Comparison of ENCODE assay signal across 8 cellular contexts in the genomic region with DNA sequence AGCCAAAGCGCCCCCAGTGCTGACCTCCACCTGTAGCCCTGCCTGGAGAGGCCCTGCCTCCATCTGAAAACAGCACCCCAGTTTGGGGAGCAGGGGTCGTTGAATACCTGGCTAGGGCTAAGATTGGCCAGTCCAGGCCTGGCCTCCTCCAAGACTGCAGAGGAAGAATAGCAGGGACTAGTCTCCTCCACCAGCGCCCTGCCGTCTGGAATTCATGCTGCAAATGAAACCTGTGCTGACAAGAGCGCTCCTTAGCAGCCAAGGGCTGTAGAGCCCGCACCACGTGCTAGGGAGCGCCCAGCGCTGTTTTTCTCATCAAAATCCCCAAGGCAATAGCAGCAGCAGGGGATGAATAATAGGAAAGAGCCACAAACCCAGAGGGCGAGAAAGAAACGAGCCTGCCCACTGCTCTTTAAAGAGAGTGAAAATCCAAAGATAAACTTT. TPM values are rescaled to one million over a fixed set of nuclear protein-coding genes. Genes with fewer than 3 reads are reported as not detected.
A peak's percentile ranks its signal among the peaks of the same experiment; 100 is the strongest.
DNase-seq lines count a peak whose midpoint lies in the region; ATAC-seq, FAIRE-seq and TF ChIP-seq lines count a peak whose summit lies in the region.
"Had no signal": no experiment of that assay in that cellular context is flagged by ENCODE, and none has a peak within 500 bp of the region (broad histone marks: within the 10 kb centered on the region; RNA-seq: fewer than 3 reads in every experiment).

No MANE protein-coding gene starts in this region.

- H4K20me1 ChIP-seq in GM12878 (ENCODE audit: control insufficient read depth, insufficient read depth), result no peaks in the 10 kb centered on the region

- no peaks in the 10 kb centered on the region for H3K4me1 ChIP-seq in GM12878 (ENCODE audit: control insufficient read depth, insufficient read depth, low read length)

- CTCF ChIA-PET in GM12878 (lab: Yijun Ruan, JAX), result no interaction called here

- TF ChIP-seq POLR2A in GM12878 (IDR thresholded peaks at IDR 0.05; ENCODE audit: low read depth, low read length), result no peak

- 31% methylated on average over 11 of the region's 11 CpGs for WGBS in GM12878 (ENCODE audit: insufficient coverage, insufficient replicate concordance, low lambda C conversion rate, missing lambda C conversion rate)

- in situ Hi-C loops in GM12878 (cut with MboI), result no loop called here

- H3K4me3 ChIP-seq in GM12878, result no peak overlapping the region

- POLR2A ChIA-PET in GM12878 (lab: Charles Lee), result no interaction called here

- H2AFZ ChIP-seq in GM12878 (ENCODE audit: control insufficient read depth, low read depth, low read length), result no peak overlapping the region

- DNase-seq in ELF-1 (ENCODE audit: low read depth, low spot score) (peak; percentile 94), NCI-H128 (lab: John Stamatoyannopoulos, UW; ENCODE audit: unreplicated experiment) (peak; percentile 19), GM12878 (ENCODE audit: low read depth, low spot score) (no peak), islet precursor cell (peak; percentile 95), stromal cell of bone marrow (ENCODE audit: low read depth) (peak; percentile 25), substantia nigra (lab: John Stamatoyannopoulos, UW) (no peak)

- peaks cover 24 to 31% of the 10 kb centered on the region in 2 experiments for H3K27me3 ChIP-seq in GM12878 (replicated peaks in 1 of 2; ENCODE audit: control insufficient read depth in 2 of 2, insufficient read depth in 2 of 2, low read length in 1 of 2)

- ATAC-seq in GM12878 (no peak), GM21528 (IDR thresholded peaks at IDR 0.05; ENCODE audit: low FRiP score, unreplicated experiment) (no peak)

- no peak overlapping the region for H3K9ac ChIP-seq in GM12878 (ENCODE audit: control insufficient read depth, insufficient read depth, low read length)

- H3K4me2 ChIP-seq in GM12878 (ENCODE audit: control insufficient read depth, insufficient read depth), result no peak overlapping the region

- TF ChIP-seq EP300 in GM12878 (IDR thresholded peaks at IDR 0.05; ENCODE audit: borderline replicate concordance in 1 of 2, control insufficient read depth in 1 of 2, low read depth in 2 of 2, low read length in 2 of 2), result no peak

- no peak for TF ChIP-seq RAD21 in GM12878 (IDR thresholded peaks at IDR 0.05; ENCODE audit: insufficient read depth, low read depth, low read length)

- RAD21 ChIA-PET in GM12878 (lab: Charles Lee; ENCODE audit: unreplicated experiment), result no interaction called here

- SMC1A ChIA-PET in GM12878 (lab: Charles Lee; ENCODE audit: uncharacterized antibody, unreplicated experiment), result no interaction called here

- no peak for FAIRE-seq in GM12878 (lab: Jason Lieb, UNC)

- BruUV-seq in GM12878 (replicated peaks; lab: Mats Ljungman, UMichigan), result no TSS peak

- H3K27ac ChIP-seq in GM12878 (ENCODE audit: control insufficient read depth, insufficient read depth) (no peak overlapping the region), substantia nigra (ENCODE audit: low read depth, low read length, poor library complexity, severe bottlenecking) (no peak overlapping the region)

- intact Hi-C loops in GM12878 (cut with micrococcal nuclease; ENCODE audit: unreplicated experiment), result no loop called here

- H3K36me3 ChIP-seq in GM12878 (ENCODE audit: control insufficient read depth in 2 of 2, insufficient read depth in 2 of 2, low read length in 1 of 2), result no peaks in the 10 kb centered on the region

- no peaks in the 10 kb centered on the region for H3K79me2 ChIP-seq in GM12878 (ENCODE audit: control insufficient read depth, insufficient read depth, low read length)

- no peaks in the 10 kb centered on the region for H3K9me3 ChIP-seq in GM12878 (replicated peaks; ENCODE audit: control insufficient read depth, insufficient read depth, low read length)

- no peak for TF ChIP-seq CTCF in GM12878 (IDR thresholded peaks at IDR 0.05 in 2 of 3, conservative IDR thresholded peaks at IDR 0.05 in 1 of 3; ENCODE audit: control insufficient read depth in 2 of 3, extremely low read depth in 1 of 3, insufficient read depth in 1 of 3, low read depth in 3 of 3, low read length in 3 of 3)

TF ChIP-seq in GM12878, 131 proteins besides CTCF, POLR2A, EP300 and RAD21:
- TF ChIP-seq ZBTB11 (CRISPR knock-in tag; IDR thresholded peaks at IDR 0.05), result no peak
- TF ChIP-seq EZH2 (IDR thresholded peaks at IDR 0.05; ENCODE audit: borderline replicate concordance, control insufficient read depth, low read depth, low read length), result peak; percentile 40; the same call in 1 of the 2 replicates
TF ChIP-seq in GM12878: peak in this region for 1.

RNA-seq across cellular contexts. Expression of gene COL2A1, which starts 3.4 kb away (rescaled TPM):
- not detected in 2 replicates for total RNA-seq in GM12878 (2013; cell fraction: nucleolus; rRNA removed)
- total RNA-seq in GM12878 (2014; rRNA removed), result 0.27 and 0.28 TPM in 2 replicates
- 0.09 and 0.13 TPM in 2 replicates for total RNA-seq in GM12878 (2014; rRNA removed; fragmentation: Illumina TruSeq; extraction: Trizol)
- 0.66 and 0.67 TPM in 2 replicates for total RNA-seq in GM12878 (2021)
- polyA plus RNA-seq in GM12878 (2011; ENCODE audit: low read depth), result 0.12 TPM
- polyA plus RNA-seq in GM12878 (2011; rRNA removed), result not detected in 2 replicates
- 0.02 TPM in 1 of 2 replicates, not detected in the other for polyA plus RNA-seq in GM12878 (2011; cell fraction: cytosol; rRNA removed)
- polyA plus RNA-seq in GM12878 (2011; cell fraction: nucleus; rRNA removed), result 0.07 and 0.13 TPM in 2 replicates
- 0.12 and 0.13 TPM in 2 replicates for polyA plus RNA-seq in GM12878 (2012)
- polyA plus RNA-seq in GM12878 (2014; fragmentation: Illumina TruSeq; extraction: Trizol), result 0.12 and 0.25 TPM in 2 replicates
- under 1 TPM; 0.06 to 0.09 TPM for polyA plus RNA-seq in GM12878 (2014; fragmentation: Nextera tagmentation; extraction: Ambion mirVana)
- polyA plus RNA-seq in GM12878 (2014; rRNA removed), result 0.33 and 0.65 TPM in 2 replicates
- under 1 TPM; 0.19 TPM for polyA plus RNA-seq in GM12878 (2016; fragmentation: Nextera tagmentation; extraction: Ambion mirVana)
- not detected in 2 replicates for polyA minus RNA-seq in GM12878 (2011; rRNA and poly(A)+ RNA removed)
- polyA minus RNA-seq in GM12878 (2011; cell fraction: cytosol; rRNA and poly(A)+ RNA removed), result not detected in 2 replicates
- polyA minus RNA-seq in GM12878 (2011; cell fraction: nucleus; rRNA and poly(A)+ RNA removed), result not detected in 2 replicates
- total RNA-seq: subcutaneous adipose tissue had no signal

RNA-seq across cellular contexts. Expression of gene TMEM106C, which starts 37.5 kb away (rescaled TPM):
- total RNA-seq in GM12878 (2013; cell fraction: nucleolus; rRNA removed), result 105 and 120 TPM in 2 replicates
- total RNA-seq in GM12878 (2014; rRNA removed), result 106 TPM in 2 replicates
- total RNA-seq in GM12878 (2014; rRNA removed; fragmentation: Illumina TruSeq; extraction: Trizol), result 97.4 and 101 TPM in 2 replicates
- total RNA-seq in GM12878 (2021), result 90.2 and 93.1 TPM in 2 replicates
- 102 TPM for polyA plus RNA-seq in GM12878 (2011; ENCODE audit: low read depth)
- 215 and 280 TPM in 2 replicates for polyA plus RNA-seq in GM12878 (2011; rRNA removed)
- polyA plus RNA-seq in GM12878 (2011; cell fraction: cytosol; rRNA removed), result 220 and 225 TPM in 2 replicates
- 244 and 345 TPM in 2 replicates for polyA plus RNA-seq in GM12878 (2011; cell fraction: nucleus; rRNA removed)
- 77.6 and 88.3 TPM in 2 replicates for polyA plus RNA-seq in GM12878 (2012)
- 142 and 144 TPM in 2 replicates for polyA plus RNA-seq in GM12878 (2014; fragmentation: Illumina TruSeq; extraction: Trizol)
- polyA plus RNA-seq in GM12878 (2014; fragmentation: Nextera tagmentation; extraction: Ambion mirVana), result 100 to 1,000 TPM; 190 to 236 TPM
- 114 and 130 TPM in 2 replicates for polyA plus RNA-seq in GM12878 (2014; rRNA removed)
- polyA plus RNA-seq in GM12878 (2016; fragmentation: Nextera tagmentation; extraction: Ambion mirVana), result 100 to 1,000 TPM; 177 to 179 TPM
- 226 and 281 TPM in 2 replicates for polyA minus RNA-seq in GM12878 (2011; rRNA and poly(A)+ RNA removed)
- polyA minus RNA-seq in GM12878 (2011; cell fraction: cytosol; rRNA and poly(A)+ RNA removed), result 35.0 and 56.6 TPM in 2 replicates
- 128 and 153 TPM in 2 replicates for polyA minus RNA-seq in GM12878 (2011; cell fraction: nucleus; rRNA and poly(A)+ RNA removed)

Comparison
In these comparisons a context has a peak if more than half of its experiments do, and no peak if none do; other contexts are left out.
1. DNase-seq: peak in ELF-1 (single experiment), NCI-H128 (single experiment), islet precursor cell (single experiment) and stromal cell of bone marrow (single experiment); none in GM12878 (single experiment) and substantia nigra (0 of 49).